In genomic region chr3:175743733-175744400, GRCh38 we compare ENCODE assay signal across 13 cellular contexts.
A peak's percentile ranks its signal among the peaks of the same experiment; 100 is the strongest.
DNase-seq lines count a peak whose midpoint lies in the region; ATAC-seq, FAIRE-seq and TF ChIP-seq lines count a peak whose summit lies in the region.
"Had no signal": no experiment of that assay in that cellular context is flagged by ENCODE, and none has a peak within 500 bp of the region (broad histone marks: within the 10 kb centered on the region; RNA-seq: fewer than 3 reads in every experiment).

No MANE protein-coding gene starts in this region.

- no peak for FAIRE-seq in urothelium cell line (lab: Jason Lieb, UNC)
- FAIRE-seq: endometrium had no signal

- DNase-seq in DMS53 (lab: John Stamatoyannopoulos, UW) = peak; percentile 17
- no peak for DNase-seq in DMS53 treated with DMSO at 0.1 percent for 48 hours (lab: John Stamatoyannopoulos, UW; ENCODE audit: unreplicated experiment)
- DNase-seq in fibroblast of peridontal ligament (ENCODE audit: extremely low read depth) = peak; percentile 40
- peak; percentile 27 for DNase-seq in urothelium cell line (ENCODE audit: low spot score)
- no peak for DNase-seq in globus pallidus (ENCODE audit: low spot score)
- no peak for DNase-seq in NCI-H2107 (lab: John Stamatoyannopoulos, UW)
- DNase-seq in stimulated activated CD4-positive, alpha-beta T cell treated with anti-CD3 and anti-CD28 coated beads, Interleukin-12 subunit alpha, Interleukin-12 subunit beta, amount 100 ng/mL, for 4 hours = no peak
- DNase-seq: activated CD8-positive, alpha-beta T cell treated with anti-CD3 and anti-CD28 coated beads, Interleukin-2, amount 10 ng/mL, durations not matched to agents 7 days and 5 days; NCI-H1930; NCI-H774; testis had no signal

- peak; percentile 79 for ATAC-seq in SK-N-SH treated with all-trans-retinoic acid at 6 μM for 48 hours
- ATAC-seq: activated CD8-positive, alpha-beta T cell treated with anti-CD3 and anti-CD28 coated beads, Interleukin-2, amount 10 ng/mL, durations not matched to agents 7 days and 5 days had no signal

TF ChIP-seq in SK-N-SH treated with all-trans-retinoic acid at 6 μM for 48 hours, 23 proteins besides CTCF, POLR2A, EP300 and RAD21:
- TF ChIP-seq ZFP30 (CRISPR knock-in tag; IDR thresholded peaks at IDR 0.05) = peak; percentile 68
- TF ChIP-seq, protein P1, sequence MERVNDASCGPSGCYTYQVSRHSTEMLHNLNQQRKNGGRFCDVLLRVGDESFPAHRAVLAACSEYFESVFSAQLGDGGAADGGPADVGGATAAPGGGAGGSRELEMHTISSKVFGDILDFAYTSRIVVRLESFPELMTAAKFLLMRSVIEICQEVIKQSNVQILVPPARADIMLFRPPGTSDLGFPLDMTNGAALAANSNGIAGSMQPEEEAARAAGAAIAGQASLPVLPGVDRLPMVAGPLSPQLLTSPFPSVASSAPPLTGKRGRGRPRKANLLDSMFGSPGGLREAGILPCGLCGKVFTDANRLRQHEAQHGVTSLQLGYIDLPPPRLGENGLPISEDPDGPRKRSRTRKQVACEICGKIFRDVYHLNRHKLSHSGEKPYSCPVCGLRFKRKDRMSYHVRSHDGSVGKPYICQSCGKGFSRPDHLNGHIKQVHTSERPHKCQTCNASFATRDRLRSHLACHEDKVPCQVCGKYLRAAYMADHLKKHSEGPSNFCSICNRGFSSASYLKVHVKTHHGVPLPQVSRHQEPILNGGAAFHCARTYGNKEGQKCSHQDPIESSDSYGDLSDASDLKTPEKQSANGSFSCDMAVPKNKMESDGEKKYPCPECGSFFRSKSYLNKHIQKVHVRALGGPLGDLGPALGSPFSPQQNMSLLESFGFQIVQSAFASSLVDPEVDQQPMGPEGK (CRISPR knock-in tag; IDR thresholded peaks at IDR 0.05; ENCODE audit: borderline replicate concordance) = no peak

Comparison
In these comparisons a context has a peak if more than half of its experiments do, and no peak if none do; other contexts are left out.
1. DNase-seq: peak in DMS53 (single experiment), fibroblast of peridontal ligament (single experiment) and urothelium cell line (single experiment); none in DMS53 treated with DMSO at 0.1 percent for 48 hours (single experiment), globus pallidus (single experiment), NCI-H2107 (single experiment) and stimulated activated CD4-positive, alpha-beta T cell treated with anti-CD3 and anti-CD28 coated beads, Interleukin-12 subunit alpha, Interleukin-12 subunit beta, amount 100 ng/mL, for 4 hours (single experiment).